ENCODE assay signal across 21 cellular contexts in genomic region chr4:162347492-162348213, GRCh38.
DNase-seq lines count a peak whose midpoint lies in the region; ATAC-seq and TF ChIP-seq lines count a peak whose summit lies in the region.
"Had no signal": no experiment of that assay in that cellular context is flagged by ENCODE, and none has a peak within 500 bp of the region (broad histone marks: within the 10 kb centered on the region; RNA-seq: fewer than 3 reads in every experiment).

No MANE protein-coding gene starts in this region.

- H3K9me2 ChIP-seq in MM.1S (replicated peaks; ENCODE audit: insufficient read depth, low read length): no peaks in the 10 kb centered on the region

- peak overlapping the region; percentile 36 for H2AFZ ChIP-seq in MM.1S (ENCODE audit: low read length)

- no peaks in the 10 kb centered on the region for H3K9me3 Mint-ChIP-seq in activated T-cell treated with anti-CD3 and anti-CD28 coated beads, Interleukin-2, amount 50 U/mL, for 72 hours

- no peak overlapping the region; the same call in 1 of the 2 replicates for H3K4me3 ChIP-seq in MM.1S (ENCODE audit: low read length)
- H3K4me3 ChIP-seq: GM12878, lower lobe of right lung, mucosa of descending colon had no signal

- H3K4me2 ChIP-seq in MM.1S (ENCODE audit: low read depth, low read length): peak overlapping the region; percentile 62; the same call in 1 of the 2 replicates

- no peaks in the 10 kb centered on the region for H3K27me3 ChIP-seq in MM.1S (replicated peaks; ENCODE audit: insufficient read depth, low read length)
- H3K27me3 ChIP-seq: foreskin keratinocyte had no signal

- H3K36me3 Mint-ChIP-seq in activated T-cell treated with anti-CD3 and anti-CD28 coated beads, Interleukin-2, amount 50 U/mL, for 72 hours (ENCODE audit: insufficient read depth in 2 of 2): no peaks in the 10 kb centered on the region
- H3K36me3 Mint-ChIP-seq: activated CD8-positive, alpha-beta memory T cell treated with anti-CD3 and anti-CD28 coated beads, Interleukin-2, amount 10 ng/mL, durations not matched to agents 7 days and 5 days; activated naive CD8-positive, alpha-beta T cell had no signal

- peak overlapping the region; percentile 48; the same call in 1 of the 2 replicates for H3K27ac ChIP-seq in MM.1S (ENCODE audit: low read length)
- H3K27ac ChIP-seq: foreskin keratinocyte, lower lobe of right lung had no signal

- no peak overlapping the region for H3K9ac ChIP-seq in MM.1S (ENCODE audit: low read length)

- no peaks in the 10 kb centered on the region for H3K79me2 ChIP-seq in MM.1S (ENCODE audit: low read length)

- no peak overlapping the region for H3K27ac Mint-ChIP-seq in activated T-cell treated with anti-CD3 and anti-CD28 coated beads, Interleukin-2, amount 50 U/mL, for 72 hours
- H3K27ac Mint-ChIP-seq: activated CD8-positive, alpha-beta memory T cell treated with anti-CD3 and anti-CD28 coated beads, Interleukin-2, amount 10 ng/mL, durations not matched to agents 7 days and 5 days; activated naive CD8-positive, alpha-beta T cell; activated T-helper 1 cell treated with anti-CD3 and anti-CD28 coated beads, Interleukin-12 subunit alpha, Interleukin-12 subunit beta, Interleukin-2, Interleukin-4 antibody, amounts not matched to agents 30 ng/mL and 10 ng/mL and 1 ng/mL, durations not matched to agents 14 hours and 24 hours and 36 hours had no signal

- H3K4me1 Mint-ChIP-seq in activated T-cell treated with anti-CD3 and anti-CD28 coated beads, Interleukin-2, amount 50 U/mL, for 72 hours (ENCODE audit: low read depth): no peaks in the 10 kb centered on the region
- H3K4me1 Mint-ChIP-seq: activated CD8-positive, alpha-beta memory T cell treated with anti-CD3 and anti-CD28 coated beads, Interleukin-2, amount 10 ng/mL, durations not matched to agents 7 days and 5 days had no signal

- no peaks in the 10 kb centered on the region for H4K20me1 ChIP-seq in MM.1S (ENCODE audit: insufficient read depth, low read length)

- peaks cover 16% of the 10 kb centered on the region for H3F3A ChIP-seq in MM.1S (ENCODE audit: insufficient read depth, low read length)

- no peaks in the 10 kb centered on the region for H3K9me3 ChIP-seq in MM.1S (replicated peaks; ENCODE audit: insufficient read depth, low read length)
- H3K9me3 ChIP-seq: lower lobe of right lung, mucosa of descending colon had no signal

- H3K27me3 Mint-ChIP-seq in activated T-cell treated with anti-CD3 and anti-CD28 coated beads, Interleukin-2, amount 50 U/mL, for 72 hours (ENCODE audit: low read depth): no peaks in the 10 kb centered on the region
- H3K27me3 Mint-ChIP-seq: activated CD8-positive, alpha-beta memory T cell treated with anti-CD3 and anti-CD28 coated beads, Interleukin-2, amount 10 ng/mL, durations not matched to agents 7 days and 5 days; activated naive CD8-positive, alpha-beta T cell had no signal

- DNase-seq in NCI-H82 (lab: John Stamatoyannopoulos, UW) (peak; percentile 32), NCI-H82 treated with DMSO at 0.1 percent for 48 hours (lab: John Stamatoyannopoulos, UW; ENCODE audit: unreplicated experiment) (no peak), MM.1S (peak; percentile 21), cerebellum (ENCODE audit: low spot score) (peak; percentile 74), occipital lobe (lab: John Stamatoyannopoulos, UW) (peak; percentile 16), NCI-H226 (no peak)
- DNase-seq in activated T-cell treated with anti-CD3 and anti-CD28 coated beads, Interleukin-2, amount 50 U/mL, for 72 hours: no peak
- DNase-seq: activated CD4-positive, alpha-beta T cell treated with anti-CD3 and anti-CD28 coated beads for 48 hours; activated CD8-positive, alpha-beta memory T cell treated with anti-CD3 and anti-CD28 coated beads, Interleukin-2, amount 10 ng/mL, durations not matched to agents 7 days and 5 days; DMS79; foreskin keratinocyte; lower lobe of right lung; mucosa of descending colon; NCI-H187 treated with DMSO at 0.1 percent for 48 hours; NCI-H510A treated with DMSO at 0.1 percent for 48 hours; SHP77; T-helper 1 cell had no signal

- H3K4me1 ChIP-seq in MM.1S (ENCODE audit: low read length): peaks cover 34% of the 10 kb centered on the region
- H3K4me1 ChIP-seq: foreskin keratinocyte, lower lobe of right lung had no signal

- no peak for ATAC-seq in HG03025 (IDR thresholded peaks at IDR 0.05; ENCODE audit: low FRiP score, unreplicated experiment)
- no peak for ATAC-seq in activated T-cell treated with anti-CD3 and anti-CD28 coated beads, Interleukin-2, amount 50 U/mL, for 72 hours (replicated peaks in 1 of 2)
- ATAC-seq: activated CD8-positive, alpha-beta memory T cell treated with anti-CD3 and anti-CD28 coated beads, Interleukin-2, amount 10 ng/mL, durations not matched to agents 7 days and 5 days; foreskin keratinocyte; GM12878; lower lobe of right lung; mucosa of descending colon had no signal

- H3K36me3 ChIP-seq in MM.1S (replicated peaks; ENCODE audit: insufficient read depth, low read length): no peaks in the 10 kb centered on the region
- H3K36me3 ChIP-seq: lower lobe of right lung had no signal

- TF ChIP-seq CTCF in MM.1S (IDR thresholded peaks at IDR 0.05; ENCODE audit: low read length): no peak

- no peak overlapping the region for H3K4me3 Mint-ChIP-seq in activated T-cell treated with anti-CD3 and anti-CD28 coated beads, Interleukin-2, amount 50 U/mL, for 72 hours
- H3K4me3 Mint-ChIP-seq: activated CD8-positive, alpha-beta memory T cell treated with anti-CD3 and anti-CD28 coated beads, Interleukin-2, amount 10 ng/mL, durations not matched to agents 7 days and 5 days; activated naive CD8-positive, alpha-beta T cell; activated T-helper 1 cell treated with anti-CD3 and anti-CD28 coated beads, Interleukin-12 subunit alpha, Interleukin-12 subunit beta, Interleukin-2, Interleukin-4 antibody, amounts not matched to agents 30 ng/mL and 10 ng/mL and 1 ng/mL, durations not matched to agents 14 hours and 24 hours and 36 hours had no signal

Comparison
In these comparisons a context has a peak if more than half of its experiments do, and no peak if none do; other contexts are left out.
1. DNase-seq: peak in NCI-H82 (single experiment), MM.1S (single experiment), cerebellum (single experiment) and occipital lobe (single experiment); none in NCI-H82 treated with DMSO at 0.1 percent for 48 hours (single experiment), NCI-H226 (single experiment) and activated T-cell treated with anti-CD3 and anti-CD28 coated beads, Interleukin-2, amount 50 U/mL, for 72 hours (0 of 2).